16 cellular contexts compared by ENCODE assay signal in genomic region chr16:70674221-70675014, GRCh38.
"Had no signal": no experiment of that assay in that cellular context is flagged by ENCODE, and none has a peak within 500 bp of the region (broad histone marks: within the 10 kb centered on the region; RNA-seq: fewer than 3 reads in every experiment).

No MANE protein-coding gene starts in this region.

- H3K4me1 ChIP-seq: parathyroid adenoma had no signal

- H3K4me3 Mint-ChIP-seq: effector memory CD8-positive, alpha-beta T cell; T-helper 17 cell had no signal

- H3K4me3 ChIP-seq: tibial artery had no signal

- DNase-seq: activated CD4-positive, alpha-beta T cell treated with anti-CD3 and anti-CD28 coated beads for 1 hour; activated CD8-positive, alpha-beta memory T cell treated with anti-CD3 and anti-CD28 coated beads for 24 hours; activated CD8-positive, alpha-beta memory T cell treated with anti-CD3 and anti-CD28 coated beads, Interleukin-2, amount 50 U/mL, for 48 hours; activated effector memory CD4-positive, alpha-beta T cell treated with anti-CD3 and anti-CD28 coated beads, Interleukin-2, amount 50 U/mL, for 16 hours; activated naive CD4-positive, alpha-beta T cell treated with anti-CD3 and anti-CD28 coated beads, Interleukin-2, amount 50 U/mL, for 16 hours; activated T-cell treated with anti-CD3 and anti-CD28 coated beads, Interleukin-2, amount 50 U/mL, for 48 hours; dermis blood vessel endothelial cell; effector memory CD8-positive, alpha-beta T cell; midbrain; retina; stimulated activated CD4-positive, alpha-beta T cell treated with anti-CD3 and anti-CD28 coated beads, Interleukin-2, amount 100 ng/mL, for 24 hours; stimulated activated naive CD4-positive, alpha-beta T cell treated with Interleukin-2 at 50 U/mL for 16 hours; T-helper 17 cell; WERI-Rb-1 had no signal

- H3K27me3 Mint-ChIP-seq: effector memory CD8-positive, alpha-beta T cell; T-helper 17 cell had no signal

- H3K9me3 Mint-ChIP-seq: effector memory CD8-positive, alpha-beta T cell had no signal

- ATAC-seq: effector memory CD8-positive, alpha-beta T cell; T-helper 17 cell had no signal

- H3K9me3 ChIP-seq: tibial artery had no signal

- H3K27me3 ChIP-seq: tibial artery had no signal

- H3K27ac ChIP-seq: parathyroid adenoma, WERI-Rb-1 had no signal
